ENCODE assay signal across 19 cellular contexts in the genomic region with DNA sequence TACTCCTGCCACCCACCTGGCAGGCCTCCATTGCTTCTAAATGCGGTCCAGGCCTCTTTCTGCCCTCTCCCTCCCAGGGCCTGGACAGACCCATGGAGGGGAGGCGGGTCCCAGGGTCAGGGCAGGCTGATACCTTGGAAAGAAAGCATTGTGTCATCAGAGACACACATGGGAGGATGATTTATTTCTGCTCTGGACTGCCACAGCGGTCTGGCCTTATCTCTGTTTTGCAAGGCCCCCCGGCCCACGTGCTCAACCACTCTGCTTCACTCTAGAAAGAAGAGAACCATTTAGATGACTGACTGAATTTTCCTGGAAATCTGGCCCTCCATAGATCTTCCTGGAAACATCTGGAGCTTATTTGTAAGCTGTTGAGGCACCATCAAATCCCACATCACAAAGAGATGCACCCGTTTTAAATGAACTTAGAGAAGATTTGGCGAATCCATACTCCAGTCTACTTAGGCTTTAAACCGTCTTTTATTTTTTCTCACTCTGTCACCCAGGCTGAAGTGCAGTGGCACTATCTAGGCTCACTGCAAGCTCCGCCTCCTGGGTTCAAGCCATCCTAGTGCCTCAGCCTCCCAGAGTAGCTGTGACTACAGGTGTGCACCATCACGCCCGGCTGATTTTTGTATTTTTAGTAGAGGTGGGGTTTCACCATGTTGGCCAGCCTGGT. TPM values are rescaled to one million over a fixed set of nuclear protein-coding genes. Genes with fewer than 3 reads are reported as not detected.
DNase-seq lines count a peak whose midpoint lies in the region; ATAC-seq and TF ChIP-seq lines count a peak whose summit lies in the region.
"Had no signal": no experiment of that assay in that cellular context is flagged by ENCODE, and none has a peak within 500 bp of the region (broad histone marks: within the 10 kb centered on the region; RNA-seq: fewer than 3 reads in every experiment).

No MANE protein-coding gene starts in this region.

- H3K4me3 ChIP-seq in sigmoid colon, result no peak overlapping the region
- H3K4me3 ChIP-seq: PC-9 had no signal

- no peaks in the 10 kb centered on the region for H3K36me3 ChIP-seq in sigmoid colon

- no peak for TF ChIP-seq EP300 in sigmoid colon (IDR thresholded peaks at IDR 0.05)

- WGBS in sigmoid colon, 2 donors, result 74 to 81% methylated on average over 11 of the region's 11 CpGs

- H3K27ac ChIP-seq in sigmoid colon, result no peak overlapping the region
- H3K27ac ChIP-seq: HL-60, PC-9, RWPE1 had no signal

- POLR2A ChIA-PET in HEK293T (lab: Yijun Ruan, JAX), result no interaction called here

- no peak for TF ChIP-seq POLR2A in sigmoid colon (IDR thresholded peaks at IDR 0.05)

- H3K9me3 ChIP-seq in sigmoid colon, result no peaks in the 10 kb centered on the region

- H3K4me1 ChIP-seq in sigmoid colon, result no peaks in the 10 kb centered on the region

- CTCF ChIA-PET in HEK293T (lab: Yijun Ruan, JAX), result no interaction called here

- ATAC-seq in GM21786 (IDR thresholded peaks at IDR 0.05; ENCODE audit: unreplicated experiment) (no peak), GM18870 (IDR thresholded peaks at IDR 0.05; ENCODE audit: unreplicated experiment) (no peak)

- no peaks in the 10 kb centered on the region for H3K27me3 ChIP-seq in sigmoid colon

- intact Hi-C loops in sigmoid colon (cut with DNase I), result no loop called here

- no peak for DNase-seq in HEK293T (ENCODE audit: extremely low spot score)
- peak; percentile 99 for DNase-seq in OCI-M2 (lab: John Stamatoyannopoulos, UW; ENCODE audit: unreplicated experiment)
- DNase-seq in amniotic epithelial cell (ENCODE audit: low read depth), result peak; percentile 63
- peak; percentile 36 for DNase-seq in sigmoid colon
- no peak for DNase-seq in activated CD4-positive, alpha-beta T cell treated with anti-CD3 and anti-CD28 coated beads for 48 hours
- DNase-seq: C1 segment of cervical spinal cord, DMS79 treated with DMSO at 0.1 percent for 48 hours, H7, IMR-90, NCI-H1105 treated with DMSO at 0.1 percent for 48 hours, NCI-H1694, NCI-H2081 treated with DMSO at 0.1 percent for 48 hours, NCI-H774, PC-9, SIG-M5 had no signal

- TF ChIP-seq CTCF in sigmoid colon (IDR thresholded peaks at IDR 0.05), result no peak

TF ChIP-seq in HEK293T, 16 proteins besides CTCF, POLR2A, EP300 and RAD21:
- TF ChIP-seq, protein P1, sequence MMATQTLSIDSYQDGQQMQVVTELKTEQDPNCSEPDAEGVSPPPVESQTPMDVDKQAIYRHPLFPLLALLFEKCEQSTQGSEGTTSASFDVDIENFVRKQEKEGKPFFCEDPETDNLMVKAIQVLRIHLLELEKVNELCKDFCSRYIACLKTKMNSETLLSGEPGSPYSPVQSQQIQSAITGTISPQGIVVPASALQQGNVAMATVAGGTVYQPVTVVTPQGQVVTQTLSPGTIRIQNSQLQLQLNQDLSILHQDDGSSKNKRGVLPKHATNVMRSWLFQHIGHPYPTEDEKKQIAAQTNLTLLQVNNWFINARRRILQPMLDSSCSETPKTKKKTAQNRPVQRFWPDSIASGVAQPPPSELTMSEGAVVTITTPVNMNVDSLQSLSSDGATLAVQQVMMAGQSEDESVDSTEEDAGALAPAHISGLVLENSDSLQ (IDR thresholded peaks at IDR 0.05), result peak; percentile 15; the same call in 1 of the 2 replicates
- no peak for TF ChIP-seq HDGF (IDR thresholded peaks at IDR 0.05; ENCODE audit: borderline replicate concordance)
TF ChIP-seq in HEK293T: peak in this region for 1.

RNA-seq across cellular contexts. Expression of a gene that starts 48.3 kb away (rescaled TPM):
- total RNA-seq in sigmoid colon, result 10 to 100 TPM; 54.6 to 69.2 (median 60.6) TPM
- polyA plus RNA-seq in sigmoid colon, result 10 to 100 TPM; 20.8 to 34.2 (median 29.1) TPM

Comparison
In these comparisons a context has a peak if more than half of its experiments do, and no peak if none do; other contexts are left out.
1. DNase-seq: peak in OCI-M2 (single experiment), amniotic epithelial cell (single experiment) and sigmoid colon (single experiment); none in HEK293T (single experiment) and activated CD4-positive, alpha-beta T cell treated with anti-CD3 and anti-CD28 coated beads for 48 hours (single experiment).